In genomic region chr19:48685583-48685982, GRCh38 we compare ENCODE assay signal across 22 cellular contexts. TPM values are rescaled to one million over a fixed set of nuclear protein-coding genes. Genes with fewer than 3 reads are reported as not detected.
DNase-seq lines count a peak whose midpoint lies in the region; ATAC-seq, FAIRE-seq and TF ChIP-seq lines count a peak whose summit lies in the region.
"Had no signal": no experiment of that assay in that cellular context is flagged by ENCODE, and none has a peak within 500 bp of the region (broad histone marks: within the 10 kb centered on the region; RNA-seq: fewer than 3 reads in every experiment).

No MANE protein-coding gene starts in this region.

- no peak for TF ChIP-seq RAD21 in H1 (IDR thresholded peaks at IDR 0.05 in 1 of 2, conservative IDR thresholded peaks at IDR 0.05 in 1 of 2; ENCODE audit: low read depth in 2 of 2, low read length in 2 of 2)

- H2BK5ac ChIP-seq in H1 (ENCODE audit: low read depth, low read length): no peak overlapping the region

- TF ChIP-seq CTCF in GM10248 (IDR thresholded peaks at IDR 0.05; ENCODE audit: control extremely low read depth, extremely low read depth, low read depth, missing control alignments) (no peak), H1 (IDR thresholded peaks at IDR 0.05; ENCODE audit: control extremely low read depth in 1 of 3, insufficient read depth in 1 of 3, low read depth in 1 of 3, low read length in 3 of 3) (no peak)

- no peak overlapping the region for H4K91ac ChIP-seq in H1 (replicated peaks; ENCODE audit: insufficient read length, low read length)

- H4K8ac ChIP-seq in H1 (ENCODE audit: extremely low read depth, insufficient read depth, low read length): no peak overlapping the region

- H3K4ac ChIP-seq in H1 (replicated peaks; ENCODE audit: insufficient read length, low read depth, low read length): no peak overlapping the region

- no peak overlapping the region for H3K23ac ChIP-seq in H1 (ENCODE audit: insufficient read length)

- no peaks in the 10 kb centered on the region for H3K27me3 ChIP-seq in H1 (replicated peaks in 1 of 4; ENCODE audit: control insufficient read depth in 3 of 4, extremely low read depth in 1 of 4, insufficient read depth in 3 of 4, low read length in 3 of 4)
- no peaks in the 10 kb centered on the region for H3K27me3 ChIP-seq in small intestine (ENCODE audit: control insufficient read depth in 2 of 2, insufficient read depth in 2 of 2, low read length in 2 of 2)
- H3K27me3 ChIP-seq: body of pancreas, transverse colon had no signal

- no peak overlapping the region for H2AK5ac ChIP-seq in H1 (ENCODE audit: low read depth, low read length)

- no peak overlapping the region for H2BK120ac ChIP-seq in H1 (replicated peaks; ENCODE audit: low read depth, low read length)

- CTCF ChIA-PET in GM10248 (lab: Yijun Ruan, JAX): interaction anchor here (0.9 kb wide), 1 partner anchor 40 kb away, joined by 3 read pairs; the partner anchor contains the start of gene CA11
- CTCF ChIA-PET in H1 (lab: Charles Lee; ENCODE audit: partially characterized antibody): interaction anchor here (0.6 to 2.3 kb wide), 2 partner anchors 10 to 103 kb away, joined by 3 to 5 read pairs; no protein-coding TSS in a partner anchor

- no peak overlapping the region for H3K56ac ChIP-seq in H1 (replicated peaks; ENCODE audit: insufficient read length, low read depth, low read length)

- H3K79me1 ChIP-seq in H1 (ENCODE audit: low read depth, low read length): no peaks in the 10 kb centered on the region

- H3K4me1 ChIP-seq in H1 (replicated peaks in 1 of 4; ENCODE audit: control insufficient read depth in 3 of 4, insufficient read depth in 4 of 4, low read length in 3 of 4) (no peaks in the 10 kb centered on the region; a peak in 1 of 7 replicates), small intestine (ENCODE audit: control insufficient read depth in 2 of 2, insufficient read depth in 1 of 2, low read depth in 1 of 2, low read length in 1 of 2) (peaks cover 0 to 4% of the 10 kb centered on the region in 2 donors)
- H3K4me1 ChIP-seq: foreskin keratinocyte had no signal

- H3K4me3 ChIP-seq in H1 (ENCODE audit: extremely low read depth in 1 of 4, insufficient read depth in 2 of 4, low read depth in 3 of 4, low read length in 4 of 4) (no peak overlapping the region), small intestine (ENCODE audit: low read depth in 1 of 2, low read length in 2 of 2) (no peak overlapping the region)
- H3K4me3 ChIP-seq: body of pancreas, transverse colon had no signal

- no peak overlapping the region for H3K9ac ChIP-seq in H1 (replicated peaks in 1 of 4; ENCODE audit: extremely low read depth in 1 of 4, low read depth in 3 of 4, low read length in 3 of 4)

- POLR2A ChIA-PET in GM10248 (lab: Yijun Ruan, JAX) (no interaction called here), H1 (lab: Charles Lee; ENCODE audit: partially characterized antibody) (interaction anchor here (0.6 kb wide), 1 partner anchor 10 kb away, joined by 3 read pairs; the partner anchor contains the start of gene FUT2)

- no peak overlapping the region for H3K14ac ChIP-seq in H1 (ENCODE audit: insufficient read length)

- TF ChIP-seq POLR2A in H1 (IDR thresholded peaks at IDR 0.05; ENCODE audit: control extremely low read depth in 1 of 2, low read depth in 2 of 2, low read length in 2 of 2): no peak

- no peaks in the 10 kb centered on the region for H3K9me3 ChIP-seq in H1 (ENCODE audit: insufficient read depth in 2 of 2, low read depth in 1 of 2, low read length in 1 of 2)
- H3K9me3 ChIP-seq in small intestine (ENCODE audit: control insufficient read depth, low read depth): no peaks in the 10 kb centered on the region
- H3K9me3 ChIP-seq: body of pancreas, transverse colon had no signal

- no peak overlapping the region for H3K18ac ChIP-seq in H1 (ENCODE audit: extremely low read depth, low read length)

- no peaks in the 10 kb centered on the region for H4K20me1 ChIP-seq in H1 (replicated peaks in 1 of 2; ENCODE audit: control insufficient read depth in 1 of 2, insufficient read depth in 2 of 2, low read length in 2 of 2)

- H3K36me3 ChIP-seq in H1 (ENCODE audit: control insufficient read depth in 2 of 4, insufficient read depth in 4 of 4, low read length in 3 of 4) (no peaks in the 10 kb centered on the region), small intestine (ENCODE audit: control insufficient read depth in 2 of 2, insufficient read depth in 2 of 2, low read length in 2 of 2) (no peaks in the 10 kb centered on the region)
- H3K36me3 ChIP-seq: transverse colon had no signal

- H2BK20ac ChIP-seq in H1 (ENCODE audit: low read length): 0 out of 2 replicates have a peak overlapping the region, but pooled peaks have one; percentile 48

- H3K23me2 ChIP-seq in H1 (ENCODE audit: low read depth, low read length): no peaks in the 10 kb centered on the region

- H3K79me2 ChIP-seq in H1 (ENCODE audit: control insufficient read depth in 1 of 2, insufficient read depth in 2 of 2, low read length in 2 of 2): no peaks in the 10 kb centered on the region

- no peak for ATAC-seq in GM18873 (IDR thresholded peaks at IDR 0.05; ENCODE audit: low FRiP score, unreplicated experiment)
- ATAC-seq: body of pancreas, foreskin keratinocyte had no signal

- no peak overlapping the region for H2AFZ ChIP-seq in H1 (ENCODE audit: low read length)

- WGBS in H1 (ENCODE audit: extremely low coverage in 1 of 2, insufficient coverage in 1 of 2, insufficient read length in 1 of 2, insufficient replicate concordance in 2 of 2, low coverage in 1 of 2, low lambda C conversion rate in 2 of 2, missing lambda C conversion rate in 1 of 2), 2 experiments: 87% methylated on average over 9 of the region's 9 CpGs; no CpG with 5 or more reads in 1 of the 2 experiments
- 42 to 67% (median 62%) methylated on average over 9 of the region's 9 CpGs for WGBS in small intestine, 3 donors

- TF ChIP-seq EP300 in H1 (IDR thresholded peaks at IDR 0.05; ENCODE audit: borderline replicate concordance in 1 of 2, low read depth in 2 of 2, low read length in 2 of 2): no peak

- H2BK15ac ChIP-seq in H1 (ENCODE audit: low read length): no peak overlapping the region

- H3K27ac ChIP-seq in H1 (ENCODE audit: low read depth, low read length) (no peak overlapping the region), small intestine (ENCODE audit: low read depth in 1 of 2, low read length in 1 of 2) (no peak overlapping the region)
- H3K27ac ChIP-seq: body of pancreas, foreskin keratinocyte, transverse colon had no signal

- FAIRE-seq in RCC 7860 (lab: Jason Lieb, UNC) (peak; percentile 83), H1 (lab: Jason Lieb, UNC) (no peak), small intestine (lab: Jason Lieb, UNC) (no peak)
- FAIRE-seq: D721Med, G401.6 had no signal

- DNase-seq in GM10248 (ENCODE audit: extremely low spot score) (peak; percentile 5), RCC 7860 (ENCODE audit: low spot score) (peak; percentile 76), H1 (ENCODE audit: low read depth in 1 of 2, low spot score in 2 of 2) (no peak), small intestine (peak; percentile 53), NCI-H1092 treated with DMSO at 0.1 percent for 48 hours (lab: John Stamatoyannopoulos, UW) (no peak), COR-L47 (lab: John Stamatoyannopoulos, UW) (no peak), kidney glomerular epithelial cell (lab: John Stamatoyannopoulos, UW) (no peak)
- DNase-seq: activated CD4-positive, CD25-positive, alpha-beta regulatory T cell treated with anti-CD3 and anti-CD28 coated beads, Interleukin-2, amount 50 U/mL, for 72 hours; activated CD8-positive, alpha-beta memory T cell treated with anti-CD3 and anti-CD28 coated beads for 24 hours; body of pancreas; cortex of kidney; foreskin keratinocyte; NCI-H1694; nephron progenitor cell; stimulated activated naive CD4-positive, alpha-beta T cell treated with Interleukin-2 at 50 U/mL for 16 hours; transverse colon had no signal

- H4K5ac ChIP-seq in H1 (ENCODE audit: insufficient read length, low read depth, low read length): no peak overlapping the region

- no peak overlapping the region for H3K4me2 ChIP-seq in H1 (ENCODE audit: insufficient read depth in 1 of 2, low read depth in 2 of 2, low read length in 2 of 2)

- no peak overlapping the region for H2BK12ac ChIP-seq in H1 (ENCODE audit: low read depth, low read length)

RNA-seq across cellular contexts. Expression of gene FUT2, which starts 10.2 kb away (rescaled TPM):
- total RNA-seq in H1 (2021; fragmentation: NEBNext Ultra II Directional; extraction: Animal tissue kit (Norgen Biotek cat#: 25700)): 5.0 and 7.0 TPM in 2 replicates
- polyA plus RNA-seq in H1 (2011; rRNA removed) (5.6 and 8.2 TPM in 2 replicates), small intestine (100 to 1,000 TPM in 2 of 3 donors, 10 to 100 TPM in 1; 64.8 to 201 (median 127) TPM)
- polyA plus RNA-seq in H1 (2011; cell fraction: cytosol; rRNA removed): 4.1 TPM
- 6.7 TPM for polyA plus RNA-seq in H1 (2011; cell fraction: nucleus; rRNA removed)
- 4.2 to 7.5 TPM (median 7.2 TPM) in 4 replicates for polyA plus RNA-seq in H1 (2012, experiment 1 of 2)
- polyA plus RNA-seq in H1 (2012, experiment 2 of 2): 14.2 TPM
- 4.8 TPM for polyA plus RNA-seq in H1 (2013, experiment 1 of 2)
- 5.3 TPM for polyA plus RNA-seq in H1 (2013, experiment 2 of 2)
- polyA minus RNA-seq in H1 (2011; rRNA and poly(A)+ RNA removed): 9.7 and 10.8 TPM in 2 replicates
- 3.7 TPM for polyA minus RNA-seq in H1 (2011; cell fraction: cytosol; rRNA and poly(A)+ RNA removed)
- 10.6 TPM for polyA minus RNA-seq in H1 (2011; cell fraction: nucleus; rRNA and poly(A)+ RNA removed)
- total RNA-seq: SK-MEL-5; T-helper 2 cell treated with Interferon-gamma antibody and Interleukin-4, amounts not matched to agents 100 ng/mL and 5 ng/mL, for 36 hours had no signal

RNA-seq across cellular contexts. Expression of gene NTN5, which starts 12.8 kb away (rescaled TPM):
- 0.15 and 0.47 TPM in 2 replicates for total RNA-seq in H1 (2021; fragmentation: NEBNext Ultra II Directional; extraction: Animal tissue kit (Norgen Biotek cat#: 25700))
- polyA plus RNA-seq in H1 (2011; rRNA removed): 0.80 and 0.85 TPM in 2 replicates
- polyA plus RNA-seq in H1 (2011; cell fraction: cytosol; rRNA removed): 0.54 TPM
- 2.7 TPM for polyA plus RNA-seq in H1 (2011; cell fraction: nucleus; rRNA removed)
- polyA plus RNA-seq in H1 (2012, experiment 1 of 2): 0.41 to 0.82 TPM (median 0.46 TPM) in 4 replicates
- polyA plus RNA-seq in H1 (2012, experiment 2 of 2): 0.41 TPM
- 0.18 TPM for polyA plus RNA-seq in H1 (2013, experiment 1 of 2)
- polyA plus RNA-seq in H1 (2013, experiment 2 of 2): 0.15 TPM
- 0.15 and 0.25 TPM in 2 replicates for polyA minus RNA-seq in H1 (2011; rRNA and poly(A)+ RNA removed)
- not detected for polyA minus RNA-seq in H1 (2011; cell fraction: cytosol; rRNA and poly(A)+ RNA removed)
- polyA minus RNA-seq in H1 (2011; cell fraction: nucleus; rRNA and poly(A)+ RNA removed): 1.4 TPM
- polyA plus RNA-seq in small intestine: under 1 TPM in 1 of 3 donors, not detected in 2; 0.24 TPM
- total RNA-seq: body of pancreas, foreskin keratinocyte, kidney epithelial cell had no signal
- polyA plus RNA-seq: foreskin keratinocyte had no signal

RNA-seq across cellular contexts. Expression of gene MAMSTR, which starts 33.9 kb away (rescaled TPM):
- 2.0 and 2.9 TPM in 2 replicates for total RNA-seq in H1 (2021; fragmentation: NEBNext Ultra II Directional; extraction: Animal tissue kit (Norgen Biotek cat#: 25700))
- polyA plus RNA-seq in H1 (2011; rRNA removed) (2.3 and 2.5 TPM in 2 replicates), small intestine (1 to 10 TPM in 1 of 3 donors, under 1 TPM in 1, not detected in 1; 0.89 to 1.1 TPM)
- polyA plus RNA-seq in H1 (2011; cell fraction: cytosol; rRNA removed): 1.1 TPM
- 2.5 TPM for polyA plus RNA-seq in H1 (2011; cell fraction: nucleus; rRNA removed)
- polyA plus RNA-seq in H1 (2012, experiment 1 of 2): 1.6 to 2.7 TPM (median 1.8 TPM) in 4 replicates
- 3.3 TPM for polyA plus RNA-seq in H1 (2012, experiment 2 of 2)
- 1.8 TPM for polyA plus RNA-seq in H1 (2013, experiment 1 of 2)
- 2.0 TPM for polyA plus RNA-seq in H1 (2013, experiment 2 of 2)
- 1.1 and 1.4 TPM in 2 replicates for polyA minus RNA-seq in H1 (2011; rRNA and poly(A)+ RNA removed)
- polyA minus RNA-seq in H1 (2011; cell fraction: cytosol; rRNA and poly(A)+ RNA removed): 2.7 TPM
- 2.6 TPM for polyA minus RNA-seq in H1 (2011; cell fraction: nucleus; rRNA and poly(A)+ RNA removed)

RNA-seq across cellular contexts. Expression of gene CA11, which starts 39.6 kb away (rescaled TPM):
- total RNA-seq in H1 (2021; fragmentation: NEBNext Ultra II Directional; extraction: Animal tissue kit (Norgen Biotek cat#: 25700)): 51.7 and 53.0 TPM in 2 replicates
- polyA plus RNA-seq in H1 (2011; rRNA removed) (71.4 and 78.9 TPM in 2 replicates), small intestine (10 to 100 TPM in 1 of 3 donors, 1 to 10 TPM in 2; 5.9 to 21.2 (median 7.1) TPM)
- 62.3 TPM for polyA plus RNA-seq in H1 (2011; cell fraction: cytosol; rRNA removed)
- polyA plus RNA-seq in H1 (2011; cell fraction: nucleus; rRNA removed): 77.1 TPM
- polyA plus RNA-seq in H1 (2012, experiment 1 of 2): 78.7 to 120 TPM (median 114 TPM) in 4 replicates
- 89.3 TPM for polyA plus RNA-seq in H1 (2012, experiment 2 of 2)
- polyA plus RNA-seq in H1 (2013, experiment 1 of 2): 127 TPM
- polyA plus RNA-seq in H1 (2013, experiment 2 of 2): 134 TPM
- 18.5 and 21.1 TPM in 2 replicates for polyA minus RNA-seq in H1 (2011; rRNA and poly(A)+ RNA removed)
- 18.4 TPM for polyA minus RNA-seq in H1 (2011; cell fraction: cytosol; rRNA and poly(A)+ RNA removed)
- 19.0 TPM for polyA minus RNA-seq in H1 (2011; cell fraction: nucleus; rRNA and poly(A)+ RNA removed)

RNA-seq across cellular contexts. Expression of gene DBP, which starts 48.4 kb away (rescaled TPM):
- 8.3 and 9.9 TPM in 2 replicates for total RNA-seq in H1 (2021; fragmentation: NEBNext Ultra II Directional; extraction: Animal tissue kit (Norgen Biotek cat#: 25700))
- 7.5 and 8.2 TPM in 2 replicates for polyA plus RNA-seq in H1 (2011; rRNA removed)
- 4.7 TPM for polyA plus RNA-seq in H1 (2011; cell fraction: cytosol; rRNA removed)
- 7.8 TPM for polyA plus RNA-seq in H1 (2011; cell fraction: nucleus; rRNA removed)
- 6.7 to 12.3 TPM (median 10.9 TPM) in 4 replicates for polyA plus RNA-seq in H1 (2012, experiment 1 of 2)
- polyA plus RNA-seq in H1 (2012, experiment 2 of 2): 12.0 TPM
- polyA plus RNA-seq in H1 (2013, experiment 1 of 2): 4.4 TPM
- polyA plus RNA-seq in H1 (2013, experiment 2 of 2): 5.6 TPM
- 3.9 and 5.5 TPM in 2 replicates for polyA minus RNA-seq in H1 (2011; rRNA and poly(A)+ RNA removed)
- 9.2 TPM for polyA minus RNA-seq in H1 (2011; cell fraction: cytosol; rRNA and poly(A)+ RNA removed)
- polyA minus RNA-seq in H1 (2011; cell fraction: nucleus; rRNA and poly(A)+ RNA removed): 9.2 TPM
- 10 to 100 TPM; 12.5 to 40.3 (median 35.4) TPM for polyA plus RNA-seq in small intestine

Comparison
In these comparisons a context has a peak if more than half of its experiments do, and no peak if none do; other contexts are left out.
1. DNase-seq: peak in GM10248 (single experiment), RCC 7860 (single experiment) and small intestine (single experiment); none in H1 (0 of 2), NCI-H1092 treated with DMSO at 0.1 percent for 48 hours (single experiment), COR-L47 (single experiment) and kidney glomerular epithelial cell (single experiment).
2. RNA of gene FUT2, which starts 10.2 kb away (polyA plus RNA-seq): 64.8 to 201 TPM in small intestine; 4.1 to 14.2 TPM in H1; every median in the first group is over 4 times any median in the second.